10 cellular contexts compared by ENCODE assay signal in genomic region chr12:49674318-49674985, GRCh38. TPM values are rescaled to one million over a fixed set of nuclear protein-coding genes. Genes with fewer than 3 reads are reported as not detected.
DNase-seq lines count a peak whose midpoint lies in the region; ATAC-seq and TF ChIP-seq lines count a peak whose summit lies in the region.
"Had no signal": no experiment of that assay in that cellular context is flagged by ENCODE, and none has a peak within 500 bp of the region (broad histone marks: within the 10 kb centered on the region; RNA-seq: fewer than 3 reads in every experiment).

No MANE protein-coding gene starts in this region.

- intact Hi-C loops in left lung (cut with DNase I) = no loop called here

- no peak for ATAC-seq in left lung
- ATAC-seq in HG02840 (IDR thresholded peaks at IDR 0.05; ENCODE audit: low FRiP score, unreplicated experiment) = no peak

- TF ChIP-seq CTCF in brain microvascular endothelial cell (IDR thresholded peaks at IDR 0.05; ENCODE audit: low read depth, low read length, missing control alignments) = no peak
- TF ChIP-seq CTCF in left lung (IDR thresholded peaks at IDR 0.05) = no peak
- TF ChIP-seq CTCF in GM10248 (IDR thresholded peaks at IDR 0.05; ENCODE audit: control extremely low read depth, extremely low read depth, low read depth, missing control alignments) = no peak

- H3K27ac ChIP-seq in brain microvascular endothelial cell = peak overlapping the region; percentile 86
- H3K27ac ChIP-seq in left lung = peak overlapping the region; percentile 80 to 93
- H3K27ac ChIP-seq: PC-9 had no signal

- in situ Hi-C loops in brain microvascular endothelial cell (cut with HindIII; ENCODE audit: low pct_ligation_motif_present, low sequenced_read_pairs) = no loop called here

- H3K4me1 ChIP-seq in left lung = peaks cover 45 to 65% of the 10 kb centered on the region in 2 donors

- CTCF ChIA-PET in GM10248 (lab: Yijun Ruan, JAX) = interaction anchor here (0.8 to 11.7 kb wide), 18 partner anchors 10 to 316 kb away, joined by 3 to 131 read pairs (median 6); partner anchors contain the start of genes FMNL3, PRPF40B and TMBIM6

- DNase-seq in NCI-H69 (lab: John Stamatoyannopoulos, UW) (peak; percentile 45), brain microvascular endothelial cell (peak; percentile 18), left lung (no peak), stromal cell of bone marrow (ENCODE audit: low read depth) (peak; percentile 54), NCI-H2227 treated with DMSO at 0.1 percent for 48 hours (lab: John Stamatoyannopoulos, UW) (no peak), cerebellar nuclear complex (lab: John Stamatoyannopoulos, UW) (no peak), GM10248 (ENCODE audit: extremely low spot score) (no peak)
- DNase-seq: stimulated activated naive CD4-positive, alpha-beta T cell treated with Interleukin-2 at 50 U/mL for 16 hours had no signal

- H3K36me3 ChIP-seq in brain microvascular endothelial cell (replicated peaks) (no peaks in the 10 kb centered on the region), left lung (no peaks in the 10 kb centered on the region)

- H3K4me3 ChIP-seq in brain microvascular endothelial cell (ENCODE audit: low read depth, low read length) (no peak overlapping the region), left lung (no peak overlapping the region)
- H3K4me3 ChIP-seq: PC-9 had no signal

- POLR2A ChIA-PET in GM10248 (lab: Yijun Ruan, JAX) = interaction anchor here (0.5 to 5.2 kb wide), 3 partner anchors 30 to 67 kb away, joined by 3 to 22 read pairs (median 7); partner anchors contain the start of gene TMBIM6

- H3K27me3 ChIP-seq in brain microvascular endothelial cell (replicated peaks) (no peaks in the 10 kb centered on the region), left lung (no peaks in the 10 kb centered on the region)

- H3K9me3 ChIP-seq in left lung = no peaks in the 10 kb centered on the region

RNA-seq across cellular contexts. Expression of gene FMNL3, which starts 32.8 kb away (rescaled TPM):
- 10 to 100 TPM; 30.0 to 33.0 TPM for total RNA-seq in left lung

RNA-seq across cellular contexts. Expression of gene PRPF40B, which starts 51.1 kb away (rescaled TPM):
- total RNA-seq in left lung = 10 to 100 TPM; 16.0 to 17.3 TPM

Comparison
In these comparisons a context has a peak if more than half of its experiments do, and no peak if none do; other contexts are left out.
1. DNase-seq: peak in NCI-H69 (single experiment), brain microvascular endothelial cell (single experiment) and stromal cell of bone marrow (single experiment); none in left lung (0 of 2), NCI-H2227 treated with DMSO at 0.1 percent for 48 hours (single experiment), cerebellar nuclear complex (0 of 2) and GM10248 (single experiment).